In the genomic region with DNA sequence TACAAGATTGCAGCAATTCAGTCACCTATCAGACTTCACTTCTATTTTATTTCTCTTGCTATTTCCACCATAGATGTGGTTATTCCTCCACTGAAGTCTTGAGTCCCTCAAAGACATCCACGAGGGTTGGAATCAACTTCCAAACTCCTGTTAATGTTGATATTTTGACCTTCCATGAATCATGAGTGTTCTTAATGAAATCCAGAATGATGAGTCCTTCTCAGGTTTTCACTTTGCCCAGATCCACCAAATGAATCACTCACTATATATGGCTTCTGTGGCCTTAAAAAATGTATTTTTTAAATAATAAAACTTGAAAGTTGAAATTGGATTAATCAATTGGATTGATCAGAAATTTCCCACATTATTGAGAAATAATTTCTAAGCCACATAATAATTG, we compare ENCODE assay signal across 21 cellular contexts.
A peak's percentile ranks its signal among the peaks of the same experiment; 100 is the strongest.
DNase-seq lines count a peak whose midpoint lies in the region; ATAC-seq, FAIRE-seq and TF ChIP-seq lines count a peak whose summit lies in the region.
"Had no signal": no experiment of that assay in that cellular context is flagged by ENCODE, and none has a peak within 500 bp of the region (broad histone marks: within the 10 kb centered on the region; RNA-seq: fewer than 3 reads in every experiment).

No MANE protein-coding gene starts in this region.

- no peak for ATAC-seq in GM18858 (IDR thresholded peaks at IDR 0.05; ENCODE audit: unreplicated experiment)
- ATAC-seq: HepG2 had no signal

- no peaks in the 10 kb centered on the region for H4K20me1 ChIP-seq in astrocyte (ENCODE audit: insufficient read depth, low read length)

- no peaks in the 10 kb centered on the region for H3K27me3 Mint-ChIP-seq in astrocyte (ENCODE audit: low read depth, unreplicated experiment)

- no peaks in the 10 kb centered on the region for H3K27me3 ChIP-seq in astrocyte (ENCODE audit: insufficient read depth, low read length)

- FAIRE-seq in astrocyte (lab: Jason Lieb, UNC) = no peak
- FAIRE-seq: GM19239, HepG2 had no signal

- TF ChIP-seq CTCF in astrocyte (IDR thresholded peaks at IDR 0.05; ENCODE audit: insufficient read depth, low read depth, low read length) (no peak), fibroblast of mammary gland (conservative IDR thresholded peaks at IDR 0.05; ENCODE audit: control insufficient read depth, insufficient read depth, low read depth, low read length) (no peak)

- no peak overlapping the region for H3K4me3 Mint-ChIP-seq in astrocyte (ENCODE audit: unreplicated experiment)

- no peaks in the 10 kb centered on the region for H3K9me3 Mint-ChIP-seq in astrocyte (ENCODE audit: unreplicated experiment)

- H3K4me1 ChIP-seq in astrocyte (ENCODE audit: insufficient read depth, low read length) = no peaks in the 10 kb centered on the region

- no peak overlapping the region for H3K27ac Mint-ChIP-seq in astrocyte (ENCODE audit: unreplicated experiment)

- H2AFZ ChIP-seq in astrocyte (ENCODE audit: low read depth, low read length) = no peak overlapping the region

- H3K9me3 ChIP-seq in astrocyte (ENCODE audit: insufficient read depth, low read depth, low read length) = no peaks in the 10 kb centered on the region

- no peak overlapping the region for H3K27ac ChIP-seq in astrocyte (ENCODE audit: low read depth, low read length)
- H3K27ac ChIP-seq: KMS-11 had no signal

- H3K36me3 Mint-ChIP-seq in astrocyte (ENCODE audit: low read depth, unreplicated experiment) = no peaks in the 10 kb centered on the region

- no peaks in the 10 kb centered on the region for H3K4me1 Mint-ChIP-seq in astrocyte (ENCODE audit: low read depth, unreplicated experiment)

- H3K9ac ChIP-seq in astrocyte (ENCODE audit: low read length) = no peak overlapping the region
- H3K9ac ChIP-seq: KMS-11 had no signal

- H3K4me3 ChIP-seq in astrocyte (ENCODE audit: insufficient read depth, low read depth, low read length) (no peak overlapping the region), fibroblast of mammary gland (ENCODE audit: control insufficient read depth, low read depth, low read length) (no peak overlapping the region), skeletal muscle cell (ENCODE audit: low read depth, low read length) (no peak overlapping the region)

- no peak overlapping the region for H3K4me2 ChIP-seq in astrocyte (ENCODE audit: low read length)
- H3K4me2 ChIP-seq: KMS-11 had no signal

- DNase-seq in HS-5 (ENCODE audit: low read depth) = peak; percentile 58
- DNase-seq in astrocyte (ENCODE audit: low read depth) = peak; percentile 8
- DNase-seq in fibroblast of mammary gland (ENCODE audit: low read depth) = peak; percentile 56
- DNase-seq in skeletal muscle cell (ENCODE audit: low read depth) = peak; percentile 31
- DNase-seq in KG1 (lab: John Stamatoyannopoulos, UW) = no peak
- DNase-seq in amniotic stem cell (lab: John Stamatoyannopoulos, UW) = no peak
- DNase-seq in NCI-H2081 (lab: John Stamatoyannopoulos, UW) = no peak
- DNase-seq: ACHN, DMS79 treated with DMSO at 0.1 percent for 48 hours, GOT3, NCI-H1417, NCI-H187, NCI-H226, NCI-H524, NCI-H82, RPMI8226, SHP77 treated with DMSO at 0.1 percent for 48 hours had no signal

- no peaks in the 10 kb centered on the region for H3K36me3 ChIP-seq in astrocyte (ENCODE audit: insufficient read depth, low read length)

- H3K79me2 ChIP-seq in astrocyte (ENCODE audit: insufficient read depth, low read length) = no peaks in the 10 kb centered on the region

Comparison
In these comparisons a context has a peak if more than half of its experiments do, and no peak if none do; other contexts are left out.
1. DNase-seq: peak in HS-5 (single experiment), astrocyte (single experiment), fibroblast of mammary gland (single experiment) and skeletal muscle cell (single experiment); none in KG1 (single experiment), amniotic stem cell (single experiment) and NCI-H2081 (0 of 2).